Comparison of ENCODE assay signal across 9 cellular contexts in the genomic region with DNA sequence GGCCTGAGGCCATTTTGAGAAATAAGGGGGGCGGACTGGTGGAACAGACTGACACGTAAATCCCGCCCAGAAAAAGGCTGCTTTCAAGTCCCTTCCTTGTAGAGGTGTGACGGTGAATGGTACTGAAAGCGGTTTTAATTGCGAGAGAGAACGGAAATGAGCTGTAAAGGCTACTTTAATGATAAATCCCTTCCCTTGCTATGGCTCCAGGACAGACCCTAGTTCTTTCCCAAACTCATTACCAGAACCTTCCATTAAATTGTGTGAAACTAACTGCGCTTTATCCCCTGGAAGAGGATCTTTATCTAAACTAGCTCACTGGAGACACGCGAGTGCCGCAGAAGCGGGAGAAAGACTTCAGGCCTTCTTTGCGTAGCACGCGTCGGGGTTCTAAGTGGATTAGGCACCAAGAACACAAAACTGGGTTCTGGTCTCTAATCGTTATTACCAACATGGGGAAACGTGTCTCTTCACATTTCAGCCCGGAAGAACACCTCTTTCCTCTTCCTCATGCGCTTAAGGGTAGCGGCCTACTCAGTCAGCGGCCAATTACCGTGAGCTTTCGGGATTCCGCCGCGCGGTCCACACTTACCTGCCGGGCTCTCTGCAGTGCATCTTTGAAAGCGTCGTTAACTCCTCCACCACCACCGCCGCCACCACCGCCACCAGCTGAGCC. TPM values are rescaled to one million over a fixed set of nuclear protein-coding genes. Genes with fewer than 3 reads are reported as not detected.
A peak's percentile ranks its signal among the peaks of the same experiment; 100 is the strongest.
DNase-seq lines count a peak whose midpoint lies in the region; ATAC-seq and TF ChIP-seq lines count a peak whose summit lies in the region.
"Had no signal": no experiment of that assay in that cellular context is flagged by ENCODE, and none has a peak within 500 bp of the region (broad histone marks: within the 10 kb centered on the region; RNA-seq: fewer than 3 reads in every experiment).

No MANE protein-coding gene starts in this region.

- H3K27ac ChIP-seq in CD4-positive, alpha-beta memory T cell (ENCODE audit: low read depth, low read length), result peak overlapping the region; percentile 100

- peaks cover 0 to 1% (median 0%) of the 10 kb centered on the region in 8 donors for H3K9me3 Mint-ChIP-seq in CD4-positive, alpha-beta memory T cell
- H3K9me3 Mint-ChIP-seq in activated CD8-positive, alpha-beta T cell treated with anti-CD3 and anti-CD28 coated beads for 36 hours, result no peaks in the 10 kb centered on the region
- H3K9me3 Mint-ChIP-seq: dendritic cell treated with granulocyte-macrophage colony-stimulating factor and Interleukin-4, amounts not matched to agents 40 ng/mL and 50 ng/mL, for 4 days had no signal

- POLR2A ChIA-PET in CD4-positive, alpha-beta memory T cell (lab: Charles Lee; ENCODE audit: partially characterized antibody), result interaction anchor here (0.6 to 8.5 kb wide), 25 partner anchors 9 to 673 kb away, joined by 3 to 247 read pairs (median 5); partner anchors contain the start of genes DNAJB4, IFI44L, MIGA1 and USP33
- POLR2A ChIA-PET in activated CD8-positive, alpha-beta T cell treated with anti-CD3 and anti-CD28 coated beads for 36 hours (lab: Charles Lee), result interaction anchor here (0.7 to 7.1 kb wide), 31 partner anchors 9 to 296 kb away, joined by 3 to 203 read pairs (median 4); partner anchors contain the start of genes DNAJB4, GIPC2, MIGA1 and USP33

- H3K4me3 Mint-ChIP-seq in CD4-positive, alpha-beta memory T cell, result no peak overlapping the region
- H3K4me3 Mint-ChIP-seq in activated CD8-positive, alpha-beta T cell treated with anti-CD3 and anti-CD28 coated beads for 36 hours, result no peak overlapping the region
- H3K4me3 Mint-ChIP-seq: dendritic cell treated with granulocyte-macrophage colony-stimulating factor and Interleukin-4, amounts not matched to agents 40 ng/mL and 50 ng/mL, for 4 days had no signal

- TF ChIP-seq CTCF in activated CD8-positive, alpha-beta T cell treated with anti-CD3 and anti-CD28 coated beads for 36 hours (IDR thresholded peaks at IDR 0.05), result no peak

- H3K9me3 ChIP-seq in CD4-positive, alpha-beta memory T cell (ENCODE audit: control insufficient read depth in 1 of 2, low read length in 2 of 2), result no peaks in the 10 kb centered on the region
- no peaks in the 10 kb centered on the region for H3K9me3 ChIP-seq in endocrine pancreas (ENCODE audit: control insufficient read depth, low read length)

- H3K4me1 ChIP-seq in CD4-positive, alpha-beta memory T cell (ENCODE audit: insufficient read depth, low read length), result peaks cover 62% of the 10 kb centered on the region
- peaks cover 32% of the 10 kb centered on the region for H3K4me1 ChIP-seq in endocrine pancreas (ENCODE audit: control insufficient read depth, insufficient read depth, low read length)

- peak overlapping the region; percentile 100 for H3K9ac ChIP-seq in endocrine pancreas (ENCODE audit: control insufficient read depth, insufficient read depth, low read length)

- no peaks in the 10 kb centered on the region for H3K27me3 Mint-ChIP-seq in CD4-positive, alpha-beta memory T cell
- no peaks in the 10 kb centered on the region for H3K27me3 Mint-ChIP-seq in activated CD8-positive, alpha-beta T cell treated with anti-CD3 and anti-CD28 coated beads for 36 hours
- H3K27me3 Mint-ChIP-seq: dendritic cell treated with granulocyte-macrophage colony-stimulating factor and Interleukin-4, amounts not matched to agents 40 ng/mL and 50 ng/mL, for 4 days had no signal

- peaks cover 7 to 23% of the 10 kb centered on the region in 2 donors for H3K36me3 Mint-ChIP-seq in CD4-positive, alpha-beta memory T cell
- H3K36me3 Mint-ChIP-seq in activated CD8-positive, alpha-beta T cell treated with anti-CD3 and anti-CD28 coated beads for 36 hours (ENCODE audit: low read depth), result peaks cover 36% of the 10 kb centered on the region

- H3K27me3 ChIP-seq in CD4-positive, alpha-beta memory T cell (ENCODE audit: insufficient read depth, low read length), result no peaks in the 10 kb centered on the region
- no peaks in the 10 kb centered on the region for H3K27me3 ChIP-seq in endocrine pancreas (ENCODE audit: control insufficient read depth, insufficient read depth, low read length)

- peaks cover 23 to 35% (median 33%) of the 10 kb centered on the region in 4 donors for H3K4me1 Mint-ChIP-seq in CD4-positive, alpha-beta memory T cell
- H3K4me1 Mint-ChIP-seq in activated CD8-positive, alpha-beta T cell treated with anti-CD3 and anti-CD28 coated beads for 36 hours (ENCODE audit: low read depth), result peaks cover 38% of the 10 kb centered on the region

- peaks cover 7% of the 10 kb centered on the region for H3K36me3 ChIP-seq in CD4-positive, alpha-beta memory T cell (ENCODE audit: insufficient read depth, low read length)
- no peaks in the 10 kb centered on the region for H3K36me3 ChIP-seq in endocrine pancreas (ENCODE audit: control insufficient read depth, insufficient read depth, low read length)

- peak; percentile 67 for ATAC-seq in GM19463 (IDR thresholded peaks at IDR 0.05; ENCODE audit: unreplicated experiment)
- peak; percentile 55 for ATAC-seq in HG03575 (IDR thresholded peaks at IDR 0.05; ENCODE audit: extremely low read depth, insufficient number of reproducible peaks, low FRiP score, unreplicated experiment)
- ATAC-seq in activated CD8-positive, alpha-beta T cell treated with anti-CD3 and anti-CD28 coated beads for 36 hours, result peak; percentile 69

- intact Hi-C loops in CD4-positive, alpha-beta memory T cell (cut with micrococcal nuclease), result loop anchor here (1.0 to 10.0 kb wide), 3 partner anchors 66 to 646 kb away; partner anchors contain the start of genes GIPC2, IFI44L and USP33
- intact Hi-C loops in activated CD8-positive, alpha-beta T cell treated with anti-CD3 and anti-CD28 coated beads for 36 hours (cut with micrococcal nuclease), result no loop called here

- CTCF ChIA-PET in CD4-positive, alpha-beta memory T cell (lab: Charles Lee; ENCODE audit: partially characterized antibody), result interaction anchor here (0.8 to 3.9 kb wide), 7 partner anchors 10 to 698 kb away, joined by 3 to 38 read pairs (median 4); partner anchors contain the start of gene DNAJB4
- CTCF ChIA-PET in activated CD8-positive, alpha-beta T cell treated with anti-CD3 and anti-CD28 coated beads for 36 hours (lab: Charles Lee), result interaction anchor here (0.7 to 1.7 kb wide), 8 partner anchors 10 to 299 kb away, joined by 3 to 12 read pairs (median 4); partner anchors contain the start of genes DNAJB4 and MIGA1

- H3K4me3 ChIP-seq in CD4-positive, alpha-beta memory T cell (ENCODE audit: low read length in 2 of 2), result peak overlapping the region; percentile 74 to 94
- peak overlapping the region; percentile 100 for H3K4me3 ChIP-seq in endocrine pancreas (ENCODE audit: control insufficient read depth, insufficient read depth, low read length)

- peak; percentile 84 to 95 (median 90) for DNase-seq in CD4-positive, alpha-beta memory T cell
- DNase-seq in NCI-H82 (lab: John Stamatoyannopoulos, UW) (peak; percentile 89), middle frontal gyrus (ENCODE audit: extremely low spot score, low spot score) (peak; percentile 33)
- DNase-seq in activated CD8-positive, alpha-beta T cell treated with anti-CD3 and anti-CD28 coated beads for 36 hours, result peak; percentile 90
- DNase-seq in stimulated activated CD8-positive, alpha-beta memory T cell treated with anti-CD3 and anti-CD28 coated beads, Interleukin-2, amount 100 ng/mL, for 48 hours (ENCODE audit: low read depth in 2 of 2), result peak; percentile 47 to 55

- H3K27ac Mint-ChIP-seq in CD4-positive, alpha-beta memory T cell, result no peak overlapping the region
- no peak overlapping the region for H3K27ac Mint-ChIP-seq in activated CD8-positive, alpha-beta T cell treated with anti-CD3 and anti-CD28 coated beads for 36 hours
- H3K27ac Mint-ChIP-seq: dendritic cell treated with granulocyte-macrophage colony-stimulating factor and Interleukin-4, amounts not matched to agents 40 ng/mL and 50 ng/mL, for 4 days had no signal

RNA-seq across cellular contexts. Expression of gene FUBP1, which starts 0.4 kb away (rescaled TPM):
- total RNA-seq in CD4-positive, alpha-beta memory T cell, result 100 to 1,000 TPM; 246 to 270 TPM
- 10 to 100 TPM; 31.5 to 58.0 TPM for polyA plus RNA-seq in CD4-positive, alpha-beta memory T cell
- 100 to 1,000 TPM; 256 to 257 TPM for total RNA-seq in activated CD8-positive, alpha-beta T cell treated with anti-CD3 and anti-CD28 coated beads for 36 hours

RNA-seq across cellular contexts. Expression of gene DNAJB4, which starts 26.3 kb away (rescaled TPM):
- total RNA-seq in CD4-positive, alpha-beta memory T cell, result 10 to 100 TPM; 15.5 to 18.3 TPM
- polyA plus RNA-seq in CD4-positive, alpha-beta memory T cell, result 1 to 10 TPM; 8.7 to 9.8 TPM
- 10 to 100 TPM in 1 of 2 experiments, 1 to 10 TPM in 1; 9.7 to 12.0 TPM for total RNA-seq in activated CD8-positive, alpha-beta T cell treated with anti-CD3 and anti-CD28 coated beads for 36 hours

Comparison
In these comparisons a context has a peak if more than half of its experiments do, and no peak if none do; other contexts are left out.
1. Peak in every context shown above with its lines: DNase-seq, ATAC-seq, H3K4me3 ChIP-seq and H3K27ac ChIP-seq.
2. DNase-seq: peak in every context shown above with its lines; median percentile 90 in CD4-positive, alpha-beta memory T cell; 90 in activated CD8-positive, alpha-beta T cell treated with anti-CD3 and anti-CD28 coated beads for 36 hours; 89 in NCI-H82; 51 in stimulated activated CD8-positive, alpha-beta memory T cell treated with anti-CD3 and anti-CD28 coated beads, Interleukin-2, amount 100 ng/mL, for 48 hours; 33 in middle frontal gyrus.